ENCODE assay signal across 1 cellular context in the genomic region with DNA sequence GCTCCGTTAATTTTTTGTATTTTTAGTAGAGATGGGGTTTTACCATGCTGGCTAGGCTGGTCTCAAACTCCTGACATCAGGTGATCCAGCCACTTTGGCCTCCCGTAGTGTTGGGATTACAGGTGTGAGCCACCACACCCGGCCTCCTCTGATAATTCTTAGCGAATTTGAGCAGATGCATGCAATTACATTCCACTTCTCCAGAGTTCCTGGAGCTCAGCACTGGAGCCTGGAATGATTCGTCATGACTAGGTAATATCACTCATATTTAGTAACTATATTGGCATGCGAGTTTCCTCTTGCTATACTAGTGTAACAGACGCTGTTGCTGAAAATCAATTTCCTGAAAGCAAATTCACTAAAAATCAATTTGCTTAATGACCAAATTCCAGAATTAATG.
TF ChIP-seq lines count a peak whose summit lies in the region.

No MANE protein-coding gene starts in this region.

TF ChIP-seq in HCT116, 20 proteins besides CTCF, POLR2A, EP300 and RAD21 (continued from another document):
- TF ChIP-seq REST (IDR thresholded peaks at IDR 0.05; ENCODE audit: low read depth) (no peak), POLR2AphosphoS5 (IDR thresholded peaks at IDR 0.05; ENCODE audit: low read depth, low read length) (no peak), EZH2phosphoT487 (IDR thresholded peaks at IDR 0.05; ENCODE audit: borderline replicate concordance) (no peak), ZNF274 (IDR thresholded peaks at IDR 0.05; ENCODE audit: low read depth, low read length) (no peak), CEBPB (IDR thresholded peaks at IDR 0.05; ENCODE audit: low read depth) (0 out of 2 replicates have a peak, but pooled peaks have one; percentile 44), FOSL1 (IDR thresholded peaks at IDR 0.05; ENCODE audit: low read depth) (peak; percentile 80), EZH2 (IDR thresholded peaks at IDR 0.05) (no peak), CBX3 (IDR thresholded peaks at IDR 0.05; ENCODE audit: low read depth) (peak; percentile 63)
